Comparison of ENCODE assay signal across 8 cellular contexts in the genomic region with DNA sequence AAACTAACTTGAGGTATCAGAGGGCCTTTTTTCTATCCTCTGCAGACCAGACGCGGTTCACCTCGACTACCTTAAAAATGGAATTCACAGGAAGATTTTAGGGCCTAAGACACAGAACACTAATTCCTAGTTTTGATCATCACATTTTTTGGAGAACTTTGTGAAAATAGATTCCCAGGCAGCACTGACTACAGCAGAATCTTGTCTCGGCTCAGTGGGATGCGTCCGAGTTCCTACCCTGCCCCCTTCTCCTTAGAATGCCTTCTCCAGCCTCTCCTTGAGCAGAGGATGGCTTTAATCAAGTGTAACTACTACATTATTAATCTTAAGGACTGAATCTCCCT. TPM values are rescaled to one million over a fixed set of nuclear protein-coding genes. Genes with fewer than 3 reads are reported as not detected.
DNase-seq lines count a peak whose midpoint lies in the region; ATAC-seq and TF ChIP-seq lines count a peak whose summit lies in the region.

No MANE protein-coding gene starts in this region.

- H3K4me3 ChIP-seq in DND-41 (ENCODE audit: low read depth in 1 of 2, low read length in 2 of 2) = peak overlapping the region in 1 of 2 experiments; percentile 91; a peak in 3 of 4 replicates
- H3K4me3 ChIP-seq in RWPE2 (ENCODE audit: severe bottlenecking) = peak overlapping the region; percentile 53
- H3K4me3 ChIP-seq in esophagus (ENCODE audit: low read depth in 1 of 2, low read length in 2 of 2) = peak overlapping the region; percentile 78 to 90
- peak overlapping the region; percentile 84 to 92 for H3K4me3 ChIP-seq in prostate gland

- peak overlapping the region; percentile 86 for H3K9ac ChIP-seq in DND-41 (ENCODE audit: low read depth, low read length)

- WGBS in esophagus, 2 donors = 39 to 46% methylated on average over 6 of the region's 6 CpGs
- WGBS in prostate gland = 44% methylated on average over 6 of the region's 6 CpGs

- TF ChIP-seq CTCF in DND-41 (IDR thresholded peaks at IDR 0.05; ENCODE audit: borderline replicate concordance, extremely low read depth, low read length, poor library complexity, severe bottlenecking) (no peak), RWPE2 (IDR thresholded peaks at IDR 0.05; ENCODE audit: poor library complexity, severe bottlenecking) (no peak), prostate gland (IDR thresholded peaks at IDR 0.05) (no peak), GM13977 (IDR thresholded peaks at IDR 0.05; ENCODE audit: extremely low read depth, insufficient read depth, missing control alignments) (no peak)

- in situ Hi-C loops in GM13977 (cut with MboI; ENCODE audit: low pct_unique_long_range_greater_than_20kb, low sequenced_read_pairs, unreplicated experiment) = no loop called here

- no peaks in the 10 kb centered on the region for H3K9me3 ChIP-seq in DND-41 (ENCODE audit: insufficient read depth, low read length, severe bottlenecking)
- no peaks in the 10 kb centered on the region for H3K9me3 ChIP-seq in RWPE2 (ENCODE audit: severe bottlenecking)
- no peaks in the 10 kb centered on the region for H3K9me3 ChIP-seq in esophagus (ENCODE audit: control insufficient read depth in 2 of 2, insufficient read depth in 1 of 2, low read depth in 1 of 2, low read length in 1 of 2)
- no peaks in the 10 kb centered on the region for H3K9me3 ChIP-seq in prostate gland

- peak overlapping the region; percentile 97 for H2AFZ ChIP-seq in DND-41 (ENCODE audit: low read depth, low read length)

- no peak for TF ChIP-seq POLR2A in prostate gland (IDR thresholded peaks at IDR 0.05)

- no peaks in the 10 kb centered on the region for H4K20me1 ChIP-seq in DND-41 (ENCODE audit: insufficient read depth, low read length)

- peaks cover 30% of the 10 kb centered on the region for H3K4me1 ChIP-seq in DND-41 (ENCODE audit: insufficient read depth, low read length)
- H3K4me1 ChIP-seq in RWPE2 (ENCODE audit: insufficient read depth, poor library complexity, severe bottlenecking) = peaks cover 5% of the 10 kb centered on the region
- peaks cover 0 to 3% of the 10 kb centered on the region in 2 donors for H3K4me1 ChIP-seq in esophagus (ENCODE audit: control insufficient read depth in 2 of 2, insufficient read depth in 2 of 2, low read length in 1 of 2)
- H3K4me1 ChIP-seq in prostate gland (replicated peaks) = no peaks in the 10 kb centered on the region

- H3K27me3 ChIP-seq in DND-41 (ENCODE audit: insufficient read depth, low read length, poor library complexity) (no peaks in the 10 kb centered on the region), RWPE2 (ENCODE audit: insufficient read depth, poor library complexity, severe bottlenecking) (no peaks in the 10 kb centered on the region), esophagus (ENCODE audit: control insufficient read depth in 1 of 2, insufficient read depth in 2 of 2, low read length in 2 of 2) (no peaks in the 10 kb centered on the region), prostate gland (replicated peaks; ENCODE audit: insufficient read depth) (no peaks in the 10 kb centered on the region)

- H3K27ac ChIP-seq in DND-41 (ENCODE audit: low read length) (peak overlapping the region; percentile 94), RWPE2 (ENCODE audit: poor library complexity, severe bottlenecking) (peak overlapping the region; percentile 80), esophagus (ENCODE audit: low read depth in 2 of 2, low read length in 1 of 2) (peak overlapping the region; percentile 98 to 99), prostate gland (peak overlapping the region; percentile 96 to 97)

- ATAC-seq in DND-41 (ENCODE audit: insufficient read depth, low read depth) (no peak), RWPE2 (ENCODE audit: low read depth) (no peak)

- intact Hi-C loops in prostate gland (cut with DNase I) = loop anchor here (10.0 kb wide), 1 partner anchor 590 kb away; the partner anchor contains the start of gene SKIL

- H3K36me3 ChIP-seq in DND-41 (ENCODE audit: insufficient read depth, low read length) (no peaks in the 10 kb centered on the region), RWPE2 (ENCODE audit: low read depth) (no peaks in the 10 kb centered on the region), esophagus (ENCODE audit: control insufficient read depth in 2 of 2, insufficient read depth in 2 of 2, low read length in 1 of 2) (no peaks in the 10 kb centered on the region), prostate gland (no peaks in the 10 kb centered on the region)

- DNase-seq in DND-41 (no peak), RWPE2 (ENCODE audit: low spot score) (no peak), prostate gland (ENCODE audit: low spot score) (no peak), GM13977 (ENCODE audit: low spot score) (no peak), MV-4-11 (lab: John Stamatoyannopoulos, UW) (no peak), NCI-H146 (lab: John Stamatoyannopoulos, UW) (no peak), NCI-H1417 (lab: John Stamatoyannopoulos, UW) (no peak)

- H3K79me2 ChIP-seq in DND-41 (ENCODE audit: insufficient read depth, low read length) = no peaks in the 10 kb centered on the region

- H3K4me2 ChIP-seq in DND-41 (ENCODE audit: insufficient read depth, low read length) = peak overlapping the region; percentile 87

RNA-seq across cellular contexts. Expression of gene TERC, which starts 0.4 kb away (rescaled TPM):
- polyA plus RNA-seq in esophagus = under 1 TPM; 0.14 to 0.59 TPM
- total RNA-seq in prostate gland = 1,000 to 10,000 TPM in 1 of 2 donors, 100 to 1,000 TPM in 1; 128 to 1,013 TPM

RNA-seq across cellular contexts. Expression of gene ACTRT3, which starts 4.1 kb away (rescaled TPM):
- 1 to 10 TPM in 1 of 2 donors, under 1 TPM in 1; 0.31 to 1.1 TPM for polyA plus RNA-seq in esophagus
- 1 to 10 TPM in 1 of 2 donors, under 1 TPM in 1; 0.46 to 4.5 TPM for total RNA-seq in prostate gland

RNA-seq across cellular contexts. Expression of gene MYNN, which starts 7.9 kb away (rescaled TPM):
- 1 to 10 TPM; 5.8 to 6.5 TPM for polyA plus RNA-seq in esophagus
- 10 to 100 TPM; 13.5 to 19.9 TPM for total RNA-seq in prostate gland

RNA-seq across cellular contexts. Expression of gene LRRIQ4, which starts 47.4 kb away (rescaled TPM):
- not detected for polyA plus RNA-seq in esophagus
- under 1 TPM in 1 of 2 donors, not detected in 1; 0.74 TPM for total RNA-seq in prostate gland

RNA-seq across cellular contexts. Expression of gene LRRC34, which starts 47.5 kb away (rescaled TPM):
- polyA plus RNA-seq in esophagus = under 1 TPM; 0.20 to 0.27 TPM
- 1 to 10 TPM; 2.8 to 5.4 TPM for total RNA-seq in prostate gland
